ENCODE assay signal across 27 cellular contexts in the genomic region with DNA sequence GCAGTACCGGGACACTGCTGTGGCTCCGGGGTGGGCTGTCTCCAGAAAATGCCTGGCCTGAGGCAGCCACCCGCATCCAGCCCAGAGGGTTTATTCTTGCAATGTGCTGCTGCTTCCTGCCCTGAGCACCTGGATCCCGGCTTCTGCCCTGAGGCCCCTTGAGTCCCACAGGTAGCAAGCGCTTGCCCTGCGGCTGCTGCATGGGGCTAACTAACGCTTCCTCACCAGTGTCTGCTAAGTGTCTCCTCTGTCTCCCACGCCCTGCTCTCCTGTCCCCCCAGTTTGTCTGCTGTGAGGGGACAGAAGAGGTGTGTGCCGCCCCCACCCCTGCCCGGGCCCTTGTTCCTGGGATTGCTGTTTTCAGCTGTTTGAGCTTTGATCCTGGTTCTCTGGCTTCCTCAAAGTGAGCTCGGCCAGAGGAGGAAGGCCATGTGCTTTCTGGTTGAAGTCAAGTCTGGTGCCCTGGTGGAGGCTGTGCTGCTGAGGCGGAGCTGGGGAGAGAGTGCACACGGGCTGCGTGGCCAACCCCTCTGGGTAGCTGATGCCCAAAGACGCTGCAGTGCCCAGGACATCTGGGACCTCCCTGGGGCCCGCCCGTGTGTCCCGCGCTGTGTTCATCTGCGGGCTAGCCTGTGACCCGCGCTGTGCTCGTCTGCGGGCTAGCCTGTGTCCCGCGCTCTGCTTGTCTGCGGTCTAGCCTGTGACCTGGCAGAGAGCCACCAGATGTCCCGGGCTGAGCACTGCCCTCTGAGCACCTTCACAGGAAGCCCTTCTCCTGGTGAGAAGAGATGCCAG. TPM values are rescaled to one million over a fixed set of nuclear protein-coding genes. Genes with fewer than 3 reads are reported as not detected.
DNase-seq lines count a peak whose midpoint lies in the region; ATAC-seq, FAIRE-seq and TF ChIP-seq lines count a peak whose summit lies in the region.
"Had no signal": no experiment of that assay in that cellular context is flagged by ENCODE, and none has a peak within 500 bp of the region (broad histone marks: within the 10 kb centered on the region; RNA-seq: fewer than 3 reads in every experiment).

No MANE protein-coding gene starts in this region.

- H4K20me1 ChIP-seq in osteoblast (ENCODE audit: insufficient read depth, low read length): no peaks in the 10 kb centered on the region

- no peak overlapping the region for H3K9ac ChIP-seq in kidney (ENCODE audit: low read length in 2 of 2)

- no peaks in the 10 kb centered on the region for H3K36me3 Mint-ChIP-seq in CD8-positive, alpha-beta memory T cell
- H3K36me3 Mint-ChIP-seq: CD14-positive monocyte had no signal

- POLR2A ChIA-PET in GM10248 (lab: Yijun Ruan, JAX): interaction anchor here (0.6 kb wide), 1 partner anchor 14 kb away, joined by 4 read pairs; no protein-coding TSS in a partner anchor
- POLR2A ChIA-PET in CD8-positive, alpha-beta memory T cell (lab: Charles Lee): no interaction called here

- H3K4me3 ChIP-seq in kidney (ENCODE audit: low read length in 2 of 2) (no peak overlapping the region), osteoblast (ENCODE audit: insufficient read depth, low read length) (no peak overlapping the region)
- H3K4me3 ChIP-seq in CD8-positive, alpha-beta memory T cell (ENCODE audit: low read length): no peak overlapping the region
- H3K4me3 ChIP-seq: HAP-1, SJSA1 had no signal

- H3K4me2 ChIP-seq in osteoblast (ENCODE audit: insufficient read depth, low read length): no peak overlapping the region

- H3K36me3 ChIP-seq in kidney (ENCODE audit: control insufficient read depth in 1 of 2, insufficient read depth in 2 of 2, low read length in 2 of 2) (no peaks in the 10 kb centered on the region), osteoblast (ENCODE audit: insufficient read depth, low read length) (no peaks in the 10 kb centered on the region)
- H3K36me3 ChIP-seq in CD8-positive, alpha-beta memory T cell (ENCODE audit: insufficient read depth, low read length): no peaks in the 10 kb centered on the region
- H3K36me3 ChIP-seq: BE2C, HAP-1, SJSA1 had no signal

- no peaks in the 10 kb centered on the region for H3K79me2 ChIP-seq in osteoblast (ENCODE audit: insufficient read depth, low read length)

- H2AFZ ChIP-seq in osteoblast (ENCODE audit: low read length): no peak overlapping the region

- H3K9me3 ChIP-seq in kidney (ENCODE audit: control insufficient read depth in 1 of 2, low read length in 2 of 2): no peaks in the 10 kb centered on the region
- H3K9me3 ChIP-seq in osteoblast (ENCODE audit: low read depth, low read length): no peaks in the 10 kb centered on the region
- no peaks in the 10 kb centered on the region for H3K9me3 ChIP-seq in CD8-positive, alpha-beta memory T cell (ENCODE audit: low read length)
- H3K9me3 ChIP-seq: BE2C, HAP-1, SJSA1 had no signal

- H3K27me3 Mint-ChIP-seq in CD8-positive, alpha-beta memory T cell: peaks cover 1 to 4% of the 10 kb centered on the region in 2 donors

- CTCF ChIA-PET in GM10248 (lab: Yijun Ruan, JAX): interaction anchor here (1.2 to 1.7 kb wide), 2 partner anchors 9 to 12 kb away, joined by 3 to 6 read pairs; no protein-coding TSS in a partner anchor
- CTCF ChIA-PET in CD8-positive, alpha-beta memory T cell (lab: Charles Lee): interaction anchor here (2.1 kb wide), 1 partner anchor 9 kb away, joined by 6 read pairs; no protein-coding TSS in a partner anchor

- ATAC-seq in Right ventricle myocardium inferior: peak; percentile 31
- ATAC-seq in left cardiac atrium: no peak
- ATAC-seq: PC-3 had no signal

- no peak overlapping the region for H3K27ac Mint-ChIP-seq in CD8-positive, alpha-beta memory T cell
- H3K27ac Mint-ChIP-seq: CD14-positive monocyte had no signal

- peaks cover 5% of the 10 kb centered on the region for H3K27me3 ChIP-seq in osteoblast (ENCODE audit: insufficient read depth, low read length)
- H3K27me3 ChIP-seq in CD8-positive, alpha-beta memory T cell (ENCODE audit: insufficient read depth, low read length, poor library complexity, severe bottlenecking): no peaks in the 10 kb centered on the region
- H3K27me3 ChIP-seq: BE2C, SJSA1 had no signal

- FAIRE-seq in kidney (lab: Jason Lieb, UNC): no peak
- FAIRE-seq: GM18507 had no signal

- H3K4me1 ChIP-seq in kidney (ENCODE audit: control insufficient read depth in 1 of 2, insufficient read depth in 1 of 2, low read depth in 1 of 2, low read length in 2 of 2) (no peaks in the 10 kb centered on the region), osteoblast (ENCODE audit: insufficient read depth, low read length) (peaks cover 7% of the 10 kb centered on the region)
- no peaks in the 10 kb centered on the region for H3K4me1 ChIP-seq in CD8-positive, alpha-beta memory T cell (ENCODE audit: insufficient read depth, low read length)
- H3K4me1 ChIP-seq: HAP-1, SJSA1 had no signal

- H3K27ac ChIP-seq in kidney (ENCODE audit: low read depth in 2 of 2, low read length in 2 of 2) (no peak overlapping the region), osteoblast (ENCODE audit: low read depth, low read length) (no peak overlapping the region)
- H3K27ac ChIP-seq in CD8-positive, alpha-beta memory T cell (ENCODE audit: low read depth, low read length): no peak overlapping the region
- H3K27ac ChIP-seq: HL-60, SJSA1 had no signal

- no peaks in the 10 kb centered on the region for H3K4me1 Mint-ChIP-seq in CD8-positive, alpha-beta memory T cell
- H3K4me1 Mint-ChIP-seq: CD14-positive monocyte had no signal

- DNase-seq in Right ventricle myocardium inferior (ENCODE audit: missing footprints) (no peak), left cardiac atrium (no peak), kidney (peak; percentile 64), osteoblast (ENCODE audit: insufficient read length, low spot score, missing footprints) (peak; percentile 36), GM10248 (ENCODE audit: extremely low spot score) (no peak), UCSD-AML1 (lab: John Stamatoyannopoulos, UW; ENCODE audit: unreplicated experiment) (no peak)
- DNase-seq in CD8-positive, alpha-beta memory T cell: no peak
- no peak for DNase-seq in activated CD4-positive, alpha-beta T cell treated with anti-CD3 and anti-CD28 coated beads, Interleukin-2, amount 50 U/mL, for 48 hours
- DNase-seq: 8988T; ACHN; BE2C; DMS153; DND-41; Karpas-422; NCI-H1092; NCI-H1436; NCI-H2029; NCI-H446; NCI-H524 treated with DMSO at 0.1 percent for 48 hours; NCI-H82; NK-92 treated with Interleukin-12 subunit alpha and Interleukin-12 subunit beta, amount 100 ng/mL, for 24 hours; PC-3 had no signal

- intact Hi-C loops in Right ventricle myocardium inferior (cut with DNase I): no loop called here
- intact Hi-C loops in left cardiac atrium (cut with DNase I): no loop called here
- intact Hi-C loops in kidney (cut with DNase I): no loop called here

- H3K4me3 Mint-ChIP-seq in CD8-positive, alpha-beta memory T cell: no peak overlapping the region
- H3K4me3 Mint-ChIP-seq: CD14-positive monocyte had no signal

- no peaks in the 10 kb centered on the region for H3K9me3 Mint-ChIP-seq in CD8-positive, alpha-beta memory T cell
- H3K9me3 Mint-ChIP-seq: CD14-positive monocyte had no signal

- TF ChIP-seq CTCF in kidney (IDR thresholded peaks at IDR 0.05; ENCODE audit: borderline replicate concordance, extremely low read depth, insufficient read depth): no peak
- no peak for TF ChIP-seq CTCF in osteoblast (IDR thresholded peaks at IDR 0.05; ENCODE audit: extremely low read depth, low read depth, low read length)
- no peak for TF ChIP-seq CTCF in GM10248 (IDR thresholded peaks at IDR 0.05; ENCODE audit: control extremely low read depth, extremely low read depth, low read depth, missing control alignments)

RNA-seq across cellular contexts. Expression of a gene that starts 12.9 kb away (rescaled TPM):
- total RNA-seq in Right ventricle myocardium inferior: not detected
- total RNA-seq in left cardiac atrium: not detected
- not detected for total RNA-seq in kidney
- polyA plus RNA-seq in kidney (ENCODE audit: insufficient read depth, low read depth, low replicate concordance): not detected
- not detected in 2 replicates for total RNA-seq in osteoblast
- not detected for total RNA-seq in CD8-positive, alpha-beta memory T cell
- not detected for polyA plus RNA-seq in CD8-positive, alpha-beta memory T cell
- total RNA-seq: PC-3, SJSA1 had no signal
- polyA plus RNA-seq: CD14-positive monocyte had no signal

Comparison
In these comparisons a context has a peak if more than half of its experiments do, and no peak if none do; other contexts are left out.
1. DNase-seq: peak in kidney (single experiment) and osteoblast (single experiment); none in Right ventricle myocardium inferior (single experiment), left cardiac atrium (single experiment), GM10248 (single experiment), UCSD-AML1 (single experiment), CD8-positive, alpha-beta memory T cell (0 of 5) and activated CD4-positive, alpha-beta T cell treated with anti-CD3 and anti-CD28 coated beads, Interleukin-2, amount 50 U/mL, for 48 hours (0 of 2).